19 cellular contexts compared by ENCODE assay signal in the genomic region with DNA sequence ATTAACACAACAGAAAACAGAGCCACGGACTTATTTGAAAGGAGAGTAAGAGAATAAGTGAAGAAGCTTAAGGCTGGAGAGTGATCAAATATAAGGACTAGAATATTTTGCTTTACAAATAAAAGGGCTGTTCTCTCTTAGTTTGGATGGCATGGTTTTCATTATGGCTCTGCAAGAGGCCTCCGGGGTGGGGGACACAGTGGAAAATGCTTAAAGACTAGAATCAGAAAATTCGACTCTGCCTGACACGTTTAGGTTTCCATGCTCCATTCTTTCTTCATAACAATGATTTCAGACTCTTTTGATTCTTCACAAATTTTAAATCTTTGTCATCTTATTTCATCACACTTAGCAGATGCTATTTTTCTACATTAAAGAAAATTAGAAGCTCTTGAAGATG.
DNase-seq lines count a peak whose midpoint lies in the region; ATAC-seq and TF ChIP-seq lines count a peak whose summit lies in the region.
"Had no signal": no experiment of that assay in that cellular context is flagged by ENCODE, and none has a peak within 500 bp of the region (broad histone marks: within the 10 kb centered on the region; RNA-seq: fewer than 3 reads in every experiment).

No MANE protein-coding gene starts in this region.

- H3K4me1 Mint-ChIP-seq in activated CD4-positive, alpha-beta T cell treated with anti-CD3 and anti-CD28 coated beads, Interleukin-2, amount 10 ng/mL, durations not matched to agents 24 days and 14 days, result no peaks in the 10 kb centered on the region
- no peaks in the 10 kb centered on the region for H3K4me1 Mint-ChIP-seq in CD4-positive, alpha-beta T cell (ENCODE audit: low read depth)
- H3K4me1 Mint-ChIP-seq: CD4-positive, CD25-positive, alpha-beta regulatory T cell; CD8-positive, alpha-beta memory T cell had no signal

- DNase-seq in activated CD4-positive, alpha-beta T cell treated with anti-CD3 and anti-CD28 coated beads, Interleukin-2, amount 10 ng/mL, durations not matched to agents 24 days and 14 days, result peak; percentile 5
- no peak for DNase-seq in activated CD4-positive, alpha-beta T cell treated with anti-CD3 and anti-CD28 coated beads for 48 hours
- DNase-seq in adipocyte (ENCODE audit: low read depth) (peak; percentile 24), fibroblast of peridontal ligament (ENCODE audit: extremely low read depth) (peak; percentile 35)
- DNase-seq in CD4-positive, alpha-beta T cell, result no peak
- no peak for DNase-seq in stimulated activated CD4-positive, alpha-beta T cell treated with anti-CD3 and anti-CD28 coated beads, Interleukin-2, amount 100 ng/mL, for 24 hours
- DNase-seq: AML-193; BE2C; CD4-positive, CD25-positive, alpha-beta regulatory T cell; CD8-positive, alpha-beta memory T cell; DMS 273 treated with DMSO at 0.1 percent for 48 hours; DMS79; GF-D8; H9 had no signal

- ATAC-seq in CD4-positive, alpha-beta T cell (ENCODE audit: poor library complexity), result no peak
- no peak for ATAC-seq in GM19452 (IDR thresholded peaks at IDR 0.05; ENCODE audit: unreplicated experiment)
- ATAC-seq: GM23338, HCT116 had no signal

- no peaks in the 10 kb centered on the region for H3K27me3 ChIP-seq in adipocyte (replicated peaks; ENCODE audit: control insufficient read depth, insufficient read depth, low read length)
- H3K27me3 ChIP-seq in CD4-positive, alpha-beta T cell (ENCODE audit: control insufficient read depth, insufficient read depth, low read length), result no peaks in the 10 kb centered on the region
- H3K27me3 ChIP-seq: BE2C; BLaER1 treated with 17β-estradiol and CSF1 and Interleukin-3, amounts not matched to agents 10 nM and 100 nM had no signal

- no peak overlapping the region for H3K27ac Mint-ChIP-seq in activated CD4-positive, alpha-beta T cell treated with anti-CD3 and anti-CD28 coated beads, Interleukin-2, amount 10 ng/mL, durations not matched to agents 24 days and 14 days
- H3K27ac Mint-ChIP-seq in CD4-positive, alpha-beta T cell, result no peak overlapping the region
- H3K27ac Mint-ChIP-seq: CD4-positive, CD25-positive, alpha-beta regulatory T cell; CD8-positive, alpha-beta memory T cell; GM23338; H9 had no signal

- no peaks in the 10 kb centered on the region for H3K36me3 Mint-ChIP-seq in activated CD4-positive, alpha-beta T cell treated with anti-CD3 and anti-CD28 coated beads, Interleukin-2, amount 10 ng/mL, durations not matched to agents 24 days and 14 days (ENCODE audit: low read depth)
- H3K36me3 Mint-ChIP-seq in CD4-positive, alpha-beta T cell (ENCODE audit: low read depth), result no peaks in the 10 kb centered on the region
- H3K36me3 Mint-ChIP-seq: CD4-positive, CD25-positive, alpha-beta regulatory T cell; CD8-positive, alpha-beta memory T cell had no signal

- no peak overlapping the region for H3K27ac ChIP-seq in CD4-positive, alpha-beta T cell (ENCODE audit: low read depth, low read length)
- H3K27ac ChIP-seq: 22Rv1; BLaER1 treated with 17β-estradiol and CSF1 and Interleukin-3, amounts not matched to agents 10 nM and 100 nM had no signal

- H3K27me3 Mint-ChIP-seq in activated CD4-positive, alpha-beta T cell treated with anti-CD3 and anti-CD28 coated beads, Interleukin-2, amount 10 ng/mL, durations not matched to agents 24 days and 14 days, result no peaks in the 10 kb centered on the region
- H3K27me3 Mint-ChIP-seq in CD4-positive, alpha-beta T cell, result no peaks in the 10 kb centered on the region
- H3K27me3 Mint-ChIP-seq: CD4-positive, CD25-positive, alpha-beta regulatory T cell had no signal

- CTCF ChIA-PET in CD4-positive, alpha-beta T cell (lab: Charles Lee), result no interaction called here

- H3K4me3 Mint-ChIP-seq in activated CD4-positive, alpha-beta T cell treated with anti-CD3 and anti-CD28 coated beads, Interleukin-2, amount 10 ng/mL, durations not matched to agents 24 days and 14 days, result no peak overlapping the region
- no peak overlapping the region for H3K4me3 Mint-ChIP-seq in CD4-positive, alpha-beta T cell
- H3K4me3 Mint-ChIP-seq: CD4-positive, CD25-positive, alpha-beta regulatory T cell; CD8-positive, alpha-beta memory T cell; GM23338; H9 had no signal

- POLR2A ChIA-PET in CD4-positive, alpha-beta T cell (lab: Charles Lee), result no interaction called here

- H3K4me3 ChIP-seq in adipocyte (ENCODE audit: low read length), result no peak overlapping the region
- H3K4me3 ChIP-seq: BLaER1 treated with 17β-estradiol and CSF1 and Interleukin-3, amounts not matched to agents 10 nM and 100 nM; GM23338 had no signal

- H3K9me3 ChIP-seq in adipocyte (ENCODE audit: control insufficient read depth, low read length), result no peaks in the 10 kb centered on the region
- H3K9me3 ChIP-seq in CD4-positive, alpha-beta T cell (ENCODE audit: control insufficient read depth, low read length), result no peaks in the 10 kb centered on the region
- H3K9me3 ChIP-seq: BE2C had no signal

- H3K36me3 ChIP-seq in adipocyte (ENCODE audit: control insufficient read depth, insufficient read depth, low read length, severe bottlenecking), result no peaks in the 10 kb centered on the region
- H3K36me3 ChIP-seq: BE2C; BLaER1 treated with 17β-estradiol and CSF1 and Interleukin-3, amounts not matched to agents 10 nM and 100 nM had no signal

- peaks cover 4% of the 10 kb centered on the region for H3K9me3 Mint-ChIP-seq in activated CD4-positive, alpha-beta T cell treated with anti-CD3 and anti-CD28 coated beads, Interleukin-2, amount 10 ng/mL, durations not matched to agents 24 days and 14 days
- H3K9me3 Mint-ChIP-seq in CD4-positive, alpha-beta T cell, result no peaks in the 10 kb centered on the region
- H3K9me3 Mint-ChIP-seq: GM23338, H9 had no signal

- H3K4me1 ChIP-seq in adipocyte (ENCODE audit: control insufficient read depth, insufficient read depth, low read length), result no peaks in the 10 kb centered on the region
- H3K4me1 ChIP-seq: BE2C had no signal

- H3K9ac ChIP-seq in adipocyte (ENCODE audit: low read length), result no peak overlapping the region
- H3K9ac ChIP-seq: BLaER1 treated with 17β-estradiol and CSF1 and Interleukin-3, amounts not matched to agents 10 nM and 100 nM had no signal

- TF ChIP-seq CTCF in CD4-positive, alpha-beta T cell (IDR thresholded peaks at IDR 0.05), result no peak

- intact Hi-C loops in activated CD4-positive, alpha-beta T cell treated with anti-CD3 and anti-CD28 coated beads, Interleukin-2, amount 10 ng/mL, durations not matched to agents 24 days and 14 days (cut with micrococcal nuclease), result no loop called here
- intact Hi-C loops in CD4-positive, alpha-beta T cell (cut with DNase I, micrococcal nuclease), result loop anchor here in 1 of 2 experiments (10.0 kb wide), 1 partner anchor 605 kb away; no protein-coding TSS in a partner anchor

Comparison
In these comparisons a context has a peak if more than half of its experiments do, and no peak if none do; other contexts are left out.
1. DNase-seq: peak in activated CD4-positive, alpha-beta T cell treated with anti-CD3 and anti-CD28 coated beads, Interleukin-2, amount 10 ng/mL, durations not matched to agents 24 days and 14 days (single experiment), adipocyte (single experiment) and fibroblast of peridontal ligament (single experiment); none in activated CD4-positive, alpha-beta T cell treated with anti-CD3 and anti-CD28 coated beads for 48 hours (single experiment), CD4-positive, alpha-beta T cell (0 of 10) and stimulated activated CD4-positive, alpha-beta T cell treated with anti-CD3 and anti-CD28 coated beads, Interleukin-2, amount 100 ng/mL, for 24 hours (0 of 2).